Comparison of ENCODE assay signal across 9 cellular contexts in the genomic region with DNA sequence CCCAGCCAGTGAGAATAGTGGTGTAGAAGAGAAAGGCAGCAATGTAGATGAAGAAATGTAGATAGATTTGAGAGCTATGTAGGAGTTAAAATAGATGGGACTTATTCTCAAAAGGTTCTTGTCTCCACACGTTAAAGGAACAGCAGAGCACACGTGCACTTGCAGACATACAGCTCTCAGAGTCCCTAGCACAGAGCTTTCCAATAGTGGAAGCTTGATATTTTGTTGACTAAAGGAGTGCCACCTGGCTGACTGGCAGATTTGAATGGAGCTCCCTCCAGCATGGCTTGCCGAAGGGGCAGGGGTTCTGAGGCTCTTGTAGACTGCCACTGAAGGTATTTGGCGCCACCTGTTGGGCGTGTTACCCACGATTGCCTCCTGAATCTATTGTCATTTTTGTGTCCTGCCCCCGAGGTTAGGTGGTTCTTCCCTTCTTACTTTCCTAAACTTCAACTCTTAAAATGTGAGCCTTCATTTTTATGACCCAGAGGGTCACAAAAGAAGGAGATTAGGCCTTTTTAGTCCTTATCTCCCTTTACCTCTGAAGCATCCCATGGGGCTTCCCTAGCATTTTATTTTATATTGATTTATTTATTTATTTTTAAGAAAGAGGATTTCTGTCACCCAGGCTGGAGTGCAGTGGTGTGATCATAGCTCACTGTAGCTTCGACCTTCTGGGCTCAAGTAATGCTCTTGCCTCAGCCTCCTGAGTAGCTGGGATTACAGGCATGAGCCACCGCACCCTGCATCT. TPM values are rescaled to one million over a fixed set of nuclear protein-coding genes. Genes with fewer than 3 reads are reported as not detected.
A peak's percentile ranks its signal among the peaks of the same experiment; 100 is the strongest.
DNase-seq lines count a peak whose midpoint lies in the region; ATAC-seq and TF ChIP-seq lines count a peak whose summit lies in the region.
"Had no signal": no experiment of that assay in that cellular context is flagged by ENCODE, and none has a peak within 500 bp of the region (broad histone marks: within the 10 kb centered on the region; RNA-seq: fewer than 3 reads in every experiment).

No MANE protein-coding gene starts in this region.

- peak overlapping the region; percentile 5 to 96 (median 42) for H3K27ac Mint-ChIP-seq in naive B cell
- no peak overlapping the region for H3K27ac Mint-ChIP-seq in stimulated activated effector memory CD8-positive, alpha-beta T cell treated with anti-CD3 and anti-CD28 coated beads, Interleukin-12 subunit alpha, Interleukin-12 subunit beta, amount 100 ng/mL, for 72 hours

- H3K4me1 ChIP-seq in OCI-LY1 (ENCODE audit: insufficient read depth, low read length, severe bottlenecking): peaks cover 4% of the 10 kb centered on the region

- H3F3A ChIP-seq in OCI-LY1 (ENCODE audit: insufficient read depth, low read length): peaks cover 40% of the 10 kb centered on the region

- no peaks in the 10 kb centered on the region for H3K27me3 ChIP-seq in OCI-LY1 (ENCODE audit: insufficient read depth, low read length)

- no peaks in the 10 kb centered on the region for H3K79me2 ChIP-seq in OCI-LY1 (ENCODE audit: insufficient read depth, low read length)

- H3K36me3 Mint-ChIP-seq in naive B cell: peaks cover 10 to 13% of the 10 kb centered on the region in 2 donors
- peaks cover 37% of the 10 kb centered on the region for H3K36me3 Mint-ChIP-seq in stimulated activated effector memory CD8-positive, alpha-beta T cell treated with anti-CD3 and anti-CD28 coated beads, Interleukin-12 subunit alpha, Interleukin-12 subunit beta, amount 100 ng/mL, for 72 hours

- H3K27me3 Mint-ChIP-seq in naive B cell: no peaks in the 10 kb centered on the region

- peaks cover 31 to 35% (median 34%) of the 10 kb centered on the region in 3 donors for H3K4me1 Mint-ChIP-seq in naive B cell
- peaks cover 36% of the 10 kb centered on the region for H3K4me1 Mint-ChIP-seq in stimulated activated effector memory CD8-positive, alpha-beta T cell treated with anti-CD3 and anti-CD28 coated beads, Interleukin-12 subunit alpha, Interleukin-12 subunit beta, amount 100 ng/mL, for 72 hours

- ATAC-seq in naive B cell (ENCODE audit: low read depth in 2 of 2): peak; percentile 96 to 98
- peak; percentile 90 for ATAC-seq in stimulated activated effector memory CD8-positive, alpha-beta T cell treated with anti-CD3 and anti-CD28 coated beads, Interleukin-12 subunit alpha, Interleukin-12 subunit beta, amount 100 ng/mL, for 72 hours
- ATAC-seq in GM19324 (IDR thresholded peaks at IDR 0.05; ENCODE audit: low FRiP score, unreplicated experiment): no peak

- no peak overlapping the region for H3K9ac ChIP-seq in OCI-LY1 (ENCODE audit: low read length)

- in situ Hi-C loops in GM13976 (cut with MboI; ENCODE audit: low sequenced_read_pairs, unreplicated experiment): loop anchor here (5.0 kb wide), 1 partner anchor 98 kb away; no protein-coding TSS in a partner anchor

- H3K27ac ChIP-seq in OCI-LY1 (ENCODE audit: low read depth, low read length, poor library complexity, severe bottlenecking): peak overlapping the region; percentile 75

- H4K20me1 ChIP-seq in OCI-LY1 (ENCODE audit: insufficient read depth, low read length): no peaks in the 10 kb centered on the region

- no peak overlapping the region for H2AFZ ChIP-seq in OCI-LY1 (ENCODE audit: low read length)

- no peak overlapping the region for H3K4me2 ChIP-seq in OCI-LY1 (ENCODE audit: low read length)

- TF ChIP-seq CTCF in GM13976 (IDR thresholded peaks at IDR 0.05; ENCODE audit: borderline replicate concordance, control extremely low read depth, extremely low read depth, insufficient read depth, missing control alignments): peak; percentile 84
- peak; percentile 91 for TF ChIP-seq CTCF in OCI-LY1 (IDR thresholded peaks at IDR 0.05; ENCODE audit: low read length)
- peak; percentile 86 for TF ChIP-seq CTCF in epithelial cell of esophagus (IDR thresholded peaks at IDR 0.05; ENCODE audit: insufficient read depth, low read depth, low read length, missing control alignments)

- H3K4me3 ChIP-seq in OCI-LY1 (ENCODE audit: low read depth, low read length, poor library complexity, severe bottlenecking) (no peak overlapping the region), epithelial cell of esophagus (ENCODE audit: low read length) (no peak overlapping the region)
- H3K4me3 ChIP-seq: skin epidermis had no signal

- no peaks in the 10 kb centered on the region for H3K9me3 ChIP-seq in OCI-LY1 (ENCODE audit: low read length)

- H3K36me3 ChIP-seq in OCI-LY1 (ENCODE audit: insufficient read depth, low read length): peaks cover 38% of the 10 kb centered on the region

- no peaks in the 10 kb centered on the region for H3K9me2 ChIP-seq in OCI-LY1 (ENCODE audit: low read depth, low read length)

- DNase-seq in GM13976 (ENCODE audit: low spot score) (peak; percentile 74), KG1 (lab: John Stamatoyannopoulos, UW) (peak; percentile 91), epithelial cell of esophagus (ENCODE audit: low read depth) (peak; percentile 87), naive B cell (peak; percentile 84)
- peak; percentile 85 for DNase-seq in activated CD8-positive, alpha-beta memory T cell treated with anti-CD3 and anti-CD28 coated beads, Interleukin-2, amount 50 U/mL, for 24 hours (ENCODE audit: extremely low read depth)
- peak; percentile 83 to 93 for DNase-seq in stimulated activated effector memory CD8-positive, alpha-beta T cell treated with anti-CD3 and anti-CD28 coated beads, Interleukin-12 subunit alpha, Interleukin-12 subunit beta, amount 100 ng/mL, for 72 hours (ENCODE audit: low spot score in 2 of 2)

- H3K4me3 Mint-ChIP-seq in naive B cell: peak overlapping the region in 1 of 8 donors; percentile 2
- H3K4me3 Mint-ChIP-seq in stimulated activated effector memory CD8-positive, alpha-beta T cell treated with anti-CD3 and anti-CD28 coated beads, Interleukin-12 subunit alpha, Interleukin-12 subunit beta, amount 100 ng/mL, for 72 hours: no peak overlapping the region

- H3K9me3 Mint-ChIP-seq in naive B cell: no peaks in the 10 kb centered on the region
- no peaks in the 10 kb centered on the region for H3K9me3 Mint-ChIP-seq in stimulated activated effector memory CD8-positive, alpha-beta T cell treated with anti-CD3 and anti-CD28 coated beads, Interleukin-12 subunit alpha, Interleukin-12 subunit beta, amount 100 ng/mL, for 72 hours

RNA-seq across cellular contexts. Expression of a gene that starts 16.4 kb away (rescaled TPM):
- 100 to 1,000 TPM in 1 of 6 donors, 10 to 100 TPM in 5; 26.9 to 148 (median 48.5) TPM for polyA plus RNA-seq in naive B cell (ENCODE audit: low read depth in 6 of 6)

RNA-seq across cellular contexts. Expression of a gene that starts 24.6 kb away (rescaled TPM):
- polyA plus RNA-seq in naive B cell (ENCODE audit: low read depth in 6 of 6): 100 to 1,000 TPM; 219 to 598 (median 388) TPM

RNA-seq across cellular contexts. Expression of a gene that starts 31.9 kb away (rescaled TPM):
- 1,000 to 10,000 TPM; 1,101 to 1,557 (median 1,371) TPM for polyA plus RNA-seq in naive B cell (ENCODE audit: low read depth in 6 of 6)

RNA-seq across cellular contexts. Expression of a gene that starts 44.0 kb away (rescaled TPM):
- polyA plus RNA-seq in naive B cell (ENCODE audit: low read depth in 6 of 6): 1,000 to 10,000 TPM; 1,171 to 1,354 (median 1,198) TPM
